1 cellular context compared by ENCODE assay signal in the genomic region with DNA sequence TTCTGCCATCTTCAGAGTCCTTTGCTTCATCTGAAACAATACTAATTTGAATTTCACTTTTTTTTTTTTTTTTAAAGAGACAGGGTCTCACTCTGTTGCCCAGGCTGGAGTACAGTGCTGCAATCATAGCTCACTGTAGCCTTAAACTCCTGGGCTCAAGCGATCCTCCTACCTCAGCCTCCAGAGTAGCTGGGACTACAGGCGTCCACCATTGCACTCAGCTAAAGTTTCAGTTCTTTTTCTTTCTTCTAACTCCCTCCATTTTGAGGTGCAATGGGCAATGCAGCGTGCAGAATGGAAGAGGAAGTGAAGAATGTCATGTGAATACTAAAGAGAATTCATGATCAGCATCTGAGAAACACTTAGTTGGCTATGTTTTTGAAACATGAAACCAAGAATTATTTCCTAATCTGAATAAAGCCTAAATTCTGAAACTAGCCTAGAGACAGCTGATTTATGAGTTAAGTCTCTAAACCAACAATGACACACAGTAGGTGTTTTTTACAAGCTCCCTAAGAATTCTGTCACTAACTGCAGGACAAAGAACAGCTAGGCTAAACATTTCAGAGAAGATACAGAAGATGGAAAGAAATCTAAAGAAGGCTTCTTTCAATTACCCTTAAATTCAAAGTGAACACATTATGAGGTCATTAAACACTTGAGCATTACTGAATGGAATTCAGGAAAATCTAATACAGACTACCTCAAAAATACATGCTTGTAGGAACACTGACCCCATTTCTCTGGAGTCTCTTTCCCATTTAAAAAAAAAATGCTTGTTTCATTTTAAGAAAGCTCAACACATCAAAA.
TF ChIP-seq lines count a peak whose summit lies in the region.

No MANE protein-coding gene starts in this region.

TF ChIP-seq in GM23338, 12 proteins besides CTCF, POLR2A, EP300 and RAD21 (continued from another document):
- TF ChIP-seq, protein P1, sequence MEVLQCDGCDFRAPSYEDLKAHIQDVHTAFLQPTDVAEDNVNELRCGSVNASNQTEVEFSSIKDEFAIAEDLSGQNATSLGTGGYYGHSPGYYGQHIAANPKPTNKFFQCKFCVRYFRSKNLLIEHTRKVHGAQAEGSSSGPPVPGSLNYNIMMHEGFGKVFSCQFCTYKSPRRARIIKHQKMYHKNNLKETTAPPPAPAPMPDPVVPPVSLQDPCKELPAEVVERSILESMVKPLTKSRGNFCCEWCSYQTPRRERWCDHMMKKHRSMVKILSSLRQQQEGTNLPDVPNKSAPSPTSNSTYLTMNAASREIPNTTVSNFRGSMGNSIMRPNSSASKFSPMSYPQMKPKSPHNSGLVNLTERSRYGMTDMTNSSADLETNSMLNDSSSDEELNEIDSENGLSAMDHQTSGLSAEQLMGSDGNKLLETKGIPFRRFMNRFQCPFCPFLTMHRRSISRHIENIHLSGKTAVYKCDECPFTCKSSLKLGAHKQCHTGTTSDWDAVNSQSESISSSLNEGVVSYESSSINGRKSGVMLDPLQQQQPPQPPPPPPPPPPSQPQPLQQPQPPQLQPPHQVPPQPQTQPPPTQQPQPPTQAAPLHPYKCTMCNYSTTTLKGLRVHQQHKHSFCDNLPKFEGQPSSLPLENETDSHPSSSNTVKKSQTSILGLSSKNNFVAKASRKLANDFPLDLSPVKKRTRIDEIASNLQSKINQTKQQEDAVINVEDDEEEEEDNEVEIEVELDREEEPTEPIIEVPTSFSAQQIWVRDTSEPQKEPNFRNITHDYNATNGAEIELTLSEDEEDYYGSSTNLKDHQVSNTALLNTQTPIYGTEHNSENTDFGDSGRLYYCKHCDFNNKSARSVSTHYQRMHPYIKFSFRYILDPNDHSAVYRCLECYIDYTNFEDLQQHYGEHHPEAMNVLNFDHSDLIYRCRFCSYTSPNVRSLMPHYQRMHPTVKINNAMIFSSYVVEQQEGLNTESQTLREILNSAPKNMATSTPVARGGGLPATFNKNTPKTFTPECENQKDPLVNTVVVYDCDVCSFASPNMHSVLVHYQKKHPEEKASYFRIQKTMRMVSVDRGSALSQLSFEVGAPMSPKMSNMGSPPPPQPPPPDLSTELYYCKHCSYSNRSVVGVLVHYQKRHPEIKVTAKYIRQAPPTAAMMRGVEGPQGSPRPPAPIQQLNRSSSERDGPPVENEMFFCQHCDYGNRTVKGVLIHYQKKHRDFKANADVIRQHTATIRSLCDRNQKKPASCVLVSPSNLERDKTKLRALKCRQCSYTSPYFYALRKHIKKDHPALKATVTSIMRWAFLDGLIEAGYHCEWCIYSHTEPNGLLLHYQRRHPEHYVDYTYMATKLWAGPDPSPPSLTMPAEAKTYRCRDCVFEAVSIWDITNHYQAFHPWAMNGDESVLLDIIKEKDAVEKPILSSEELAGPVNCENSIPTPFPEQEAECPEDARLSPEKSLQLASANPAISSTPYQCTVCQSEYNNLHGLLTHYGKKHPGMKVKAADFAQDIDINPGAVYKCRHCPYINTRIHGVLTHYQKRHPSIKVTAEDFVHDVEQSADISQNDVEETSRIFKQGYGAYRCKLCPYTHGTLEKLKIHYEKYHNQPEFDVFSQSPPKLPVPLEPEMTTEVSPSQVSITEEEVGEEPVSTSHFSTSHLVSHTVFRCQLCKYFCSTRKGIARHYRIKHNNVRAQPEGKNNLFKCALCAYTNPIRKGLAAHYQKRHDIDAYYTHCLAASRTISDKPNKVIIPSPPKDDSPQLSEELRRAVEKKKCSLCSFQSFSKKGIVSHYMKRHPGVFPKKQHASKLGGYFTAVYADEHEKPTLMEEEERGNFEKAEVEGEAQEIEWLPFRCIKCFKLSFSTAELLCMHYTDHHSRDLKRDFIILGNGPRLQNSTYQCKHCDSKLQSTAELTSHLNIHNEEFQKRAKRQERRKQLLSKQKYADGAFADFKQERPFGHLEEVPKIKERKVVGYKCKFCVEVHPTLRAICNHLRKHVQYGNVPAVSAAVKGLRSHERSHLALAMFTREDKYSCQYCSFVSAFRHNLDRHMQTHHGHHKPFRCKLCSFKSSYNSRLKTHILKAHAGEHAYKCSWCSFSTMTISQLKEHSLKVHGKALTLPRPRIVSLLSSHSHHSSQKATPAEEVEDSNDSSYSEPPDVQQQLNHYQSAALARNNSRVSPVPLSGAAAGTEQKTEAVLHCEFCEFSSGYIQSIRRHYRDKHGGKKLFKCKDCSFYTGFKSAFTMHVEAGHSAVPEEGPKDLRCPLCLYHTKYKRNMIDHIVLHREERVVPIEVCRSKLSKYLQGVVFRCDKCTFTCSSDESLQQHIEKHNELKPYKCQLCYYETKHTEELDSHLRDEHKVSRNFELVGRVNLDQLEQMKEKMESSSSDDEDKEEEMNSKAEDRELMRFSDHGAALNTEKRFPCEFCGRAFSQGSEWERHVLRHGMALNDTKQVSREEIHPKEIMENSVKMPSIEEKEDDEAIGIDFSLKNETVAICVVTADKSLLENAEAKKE (CRISPR knock-in tag; IDR thresholded peaks at IDR 0.05) = no peak
- TF ChIP-seq JUNB (IDR thresholded peaks at IDR 0.05; ENCODE audit: unreplicated experiment) (no peak), CREB1 (CRISPR knock-in tag; IDR thresholded peaks at IDR 0.05; ENCODE audit: low read depth) (no peak), ZNF114 (CRISPR knock-in tag; IDR thresholded peaks at IDR 0.05) (no peak), NANOG (IDR thresholded peaks at IDR 0.05; ENCODE audit: borderline replicate concordance) (no peak), STAT1 (IDR thresholded peaks at IDR 0.05; ENCODE audit: unreplicated experiment) (no peak), EZH2 (IDR thresholded peaks at IDR 0.05; ENCODE audit: low read depth, unreplicated experiment) (no peak)
- TF ChIP-seq, protein P2, sequence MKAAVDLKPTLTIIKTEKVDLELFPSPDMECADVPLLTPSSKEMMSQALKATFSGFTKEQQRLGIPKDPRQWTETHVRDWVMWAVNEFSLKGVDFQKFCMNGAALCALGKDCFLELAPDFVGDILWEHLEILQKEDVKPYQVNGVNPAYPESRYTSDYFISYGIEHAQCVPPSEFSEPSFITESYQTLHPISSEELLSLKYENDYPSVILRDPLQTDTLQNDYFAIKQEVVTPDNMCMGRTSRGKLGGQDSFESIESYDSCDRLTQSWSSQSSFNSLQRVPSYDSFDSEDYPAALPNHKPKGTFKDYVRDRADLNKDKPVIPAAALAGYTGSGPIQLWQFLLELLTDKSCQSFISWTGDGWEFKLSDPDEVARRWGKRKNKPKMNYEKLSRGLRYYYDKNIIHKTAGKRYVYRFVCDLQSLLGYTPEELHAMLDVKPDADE (IDR thresholded peaks at IDR 0.05) = no peak
- TF ChIP-seq, protein P3, sequence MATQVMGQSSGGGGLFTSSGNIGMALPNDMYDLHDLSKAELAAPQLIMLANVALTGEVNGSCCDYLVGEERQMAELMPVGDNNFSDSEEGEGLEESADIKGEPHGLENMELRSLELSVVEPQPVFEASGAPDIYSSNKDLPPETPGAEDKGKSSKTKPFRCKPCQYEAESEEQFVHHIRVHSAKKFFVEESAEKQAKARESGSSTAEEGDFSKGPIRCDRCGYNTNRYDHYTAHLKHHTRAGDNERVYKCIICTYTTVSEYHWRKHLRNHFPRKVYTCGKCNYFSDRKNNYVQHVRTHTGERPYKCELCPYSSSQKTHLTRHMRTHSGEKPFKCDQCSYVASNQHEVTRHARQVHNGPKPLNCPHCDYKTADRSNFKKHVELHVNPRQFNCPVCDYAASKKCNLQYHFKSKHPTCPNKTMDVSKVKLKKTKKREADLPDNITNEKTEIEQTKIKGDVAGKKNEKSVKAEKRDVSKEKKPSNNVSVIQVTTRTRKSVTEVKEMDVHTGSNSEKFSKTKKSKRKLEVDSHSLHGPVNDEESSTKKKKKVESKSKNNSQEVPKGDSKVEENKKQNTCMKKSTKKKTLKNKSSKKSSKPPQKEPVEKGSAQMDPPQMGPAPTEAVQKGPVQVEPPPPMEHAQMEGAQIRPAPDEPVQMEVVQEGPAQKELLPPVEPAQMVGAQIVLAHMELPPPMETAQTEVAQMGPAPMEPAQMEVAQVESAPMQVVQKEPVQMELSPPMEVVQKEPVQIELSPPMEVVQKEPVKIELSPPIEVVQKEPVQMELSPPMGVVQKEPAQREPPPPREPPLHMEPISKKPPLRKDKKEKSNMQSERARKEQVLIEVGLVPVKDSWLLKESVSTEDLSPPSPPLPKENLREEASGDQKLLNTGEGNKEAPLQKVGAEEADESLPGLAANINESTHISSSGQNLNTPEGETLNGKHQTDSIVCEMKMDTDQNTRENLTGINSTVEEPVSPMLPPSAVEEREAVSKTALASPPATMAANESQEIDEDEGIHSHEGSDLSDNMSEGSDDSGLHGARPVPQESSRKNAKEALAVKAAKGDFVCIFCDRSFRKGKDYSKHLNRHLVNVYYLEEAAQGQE (IDR thresholded peaks at IDR 0.05; ENCODE audit: unreplicated experiment) = no peak
